In the genomic region with DNA sequence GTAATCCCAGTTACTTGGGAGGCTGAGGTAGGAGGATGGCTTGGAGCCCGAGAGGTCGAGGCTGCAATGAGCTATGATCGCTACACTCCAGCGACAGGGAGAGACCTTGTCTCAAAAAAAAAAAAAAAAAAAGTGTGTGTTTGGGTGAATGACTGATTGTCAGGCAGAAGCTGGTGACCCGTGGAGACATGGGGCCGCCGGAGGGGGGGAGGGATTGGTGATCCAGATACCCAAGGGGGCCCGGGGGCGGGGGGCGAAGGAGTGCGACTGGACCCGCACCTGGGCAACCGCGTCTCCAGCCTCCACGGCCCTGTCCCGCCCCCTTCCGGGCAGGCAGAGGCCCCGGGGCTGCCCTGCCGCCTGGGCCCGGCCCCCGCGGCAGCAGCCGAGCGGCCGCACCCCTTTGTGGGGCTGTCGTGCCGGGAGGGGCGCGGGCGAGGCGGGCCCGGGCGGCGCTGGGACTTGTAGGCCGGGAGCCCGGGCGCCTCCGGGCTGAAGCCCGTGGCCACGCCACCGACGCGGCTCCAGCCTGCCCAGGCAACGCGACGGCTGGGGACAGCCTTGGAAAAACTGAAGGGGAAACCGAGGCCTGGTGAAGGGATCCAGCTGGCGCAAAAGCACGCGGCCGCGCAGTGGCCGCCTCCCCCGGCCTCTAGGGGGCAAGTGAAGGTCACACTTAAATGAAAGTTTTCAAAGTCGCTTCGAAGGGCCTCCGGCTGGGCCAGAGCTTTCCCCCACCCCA, we compare ENCODE assay signal across 1 cellular context.
A peak's percentile ranks its signal among the peaks of the same experiment; 100 is the strongest.
TF ChIP-seq lines count a peak whose summit lies in the region.

No MANE protein-coding gene starts in this region.

TF ChIP-seq in HepG2, 621 proteins besides CTCF, POLR2A, EP300 and RAD21 (continues in another document):
- TF ChIP-seq ZNF230 (CRISPR knock-in tag; IDR thresholded peaks at IDR 0.05) (no peak), ZNF205 (CRISPR knock-in tag; IDR thresholded peaks at IDR 0.05) (no peak), AHR (CRISPR knock-in tag; IDR thresholded peaks at IDR 0.05) (no peak), TBX3 (IDR thresholded peaks at IDR 0.05; ENCODE audit: borderline replicate concordance) (no peak), MAZ (IDR thresholded peaks at IDR 0.05; ENCODE audit: borderline replicate concordance, low read depth, low read length) (0 out of 2 replicates have a peak, but pooled peaks have one; percentile 38), MAZ (CRISPR knock-in tag; IDR thresholded peaks at IDR 0.05; ENCODE audit: low read depth) (no peak), ZNF546 (CRISPR knock-in tag; conservative IDR thresholded peaks at IDR 0.05) (0 out of 2 replicates have a peak, but pooled peaks have one; percentile 52), ZSCAN12 (CRISPR knock-in tag; IDR thresholded peaks at IDR 0.05) (no peak), TFAP4 (IDR thresholded peaks at IDR 0.05; ENCODE audit: borderline replicate concordance, low read depth) (0 out of 2 replicates have a peak, but pooled peaks have one; percentile 6), PHF8 (CRISPR knock-in tag; IDR thresholded peaks at IDR 0.05) (peak; percentile 57; the same call in 1 of the 2 replicates), ZNF382 (CRISPR knock-in tag; IDR thresholded peaks at IDR 0.05; ENCODE audit: borderline replicate concordance) (no peak), TMF1 (CRISPR knock-in tag; IDR thresholded peaks at IDR 0.05; ENCODE audit: low read depth) (no peak), ZNF292 (CRISPR knock-in tag; IDR thresholded peaks at IDR 0.05; ENCODE audit: borderline replicate concordance, low read depth) (no peak), MYPOP (CRISPR knock-in tag; IDR thresholded peaks at IDR 0.05) (peak; percentile 50; the same call in 1 of the 2 replicates), KLF16 (CRISPR knock-in tag; IDR thresholded peaks at IDR 0.05) (0 out of 4 replicates have a peak, but pooled peaks of 1 of the 2 experiments have one; percentile 15), DPF2 (CRISPR knock-in tag; IDR thresholded peaks at IDR 0.05; ENCODE audit: borderline replicate concordance, low read depth) (no peak), TGIF2 (CRISPR knock-in tag; IDR thresholded peaks at IDR 0.05) (peak; percentile 12; the same call in 1 of the 2 replicates), TP53 (CRISPR knock-in tag; conservative IDR thresholded peaks at IDR 0.05) (no peak), SUZ12 (IDR thresholded peaks at IDR 0.05; ENCODE audit: low read depth, low read length) (peak; percentile 34; the same call in 1 of the 2 replicates), TRIM24 (CRISPR knock-in tag; IDR thresholded peaks at IDR 0.05) (no peak), HCFC1 (IDR thresholded peaks at IDR 0.05; ENCODE audit: low read depth, low read length) (peak; percentile 72), NFKB2 (CRISPR knock-in tag; IDR thresholded peaks at IDR 0.05; ENCODE audit: borderline replicate concordance) (no peak), ZNF12 (CRISPR knock-in tag; IDR thresholded peaks at IDR 0.05) (no peak), THAP11 (CRISPR knock-in tag; IDR thresholded peaks at IDR 0.05) (peak; percentile 94), RFXAP (CRISPR knock-in tag; IDR thresholded peaks at IDR 0.05; ENCODE audit: borderline replicate concordance) (peak; percentile 43; the same call in 1 of the 2 replicates), RELA (CRISPR knock-in tag; IDR thresholded peaks at IDR 0.05) (no peak), ZNF543 (CRISPR knock-in tag; IDR thresholded peaks at IDR 0.05) (0 out of 2 replicates have a peak, but pooled peaks have one; percentile 27), NFYC (CRISPR knock-in tag; IDR thresholded peaks at IDR 0.05) (no peak), SIX1 (CRISPR knock-in tag; IDR thresholded peaks at IDR 0.05; ENCODE audit: borderline replicate concordance) (no peak), GATA4 (IDR thresholded peaks at IDR 0.05; ENCODE audit: borderline replicate concordance, low read depth) (no peak), MEIS1 (CRISPR knock-in tag; IDR thresholded peaks at IDR 0.05; ENCODE audit: borderline replicate concordance) (0 out of 2 replicates have a peak, but pooled peaks have one; percentile 16), ZFX (CRISPR knock-in tag; IDR thresholded peaks at IDR 0.05; ENCODE audit: low read depth) (peak; percentile 71), ZGPAT (CRISPR knock-in tag; IDR thresholded peaks at IDR 0.05) (peak; percentile 16; the same call in 1 of the 2 replicates), ZBTB42 (CRISPR knock-in tag; IDR thresholded peaks at IDR 0.05) (no peak), ISX (CRISPR knock-in tag; conservative IDR thresholded peaks at IDR 0.05) (no peak), DMAP1 (CRISPR knock-in tag; IDR thresholded peaks at IDR 0.05) (0 out of 2 replicates have a peak, but pooled peaks have one; percentile 47), ZNF446 (CRISPR knock-in tag; IDR thresholded peaks at IDR 0.05) (peak; percentile 48; the same call in 1 of the 2 replicates), HDAC1 (CRISPR knock-in tag; IDR thresholded peaks at IDR 0.05) (0 out of 2 replicates have a peak, but pooled peaks have one; percentile 3), KLF13 (CRISPR knock-in tag; IDR thresholded peaks at IDR 0.05) (no peak), RAD51 (IDR thresholded peaks at IDR 0.05; ENCODE audit: borderline replicate concordance) (no peak), TAF15 (IDR thresholded peaks at IDR 0.05; ENCODE audit: low read depth, low read length, poor library complexity, severe bottlenecking) (no peak), UBTF (CRISPR knock-in tag; IDR thresholded peaks at IDR 0.05) (peak; percentile 39), SP4 (CRISPR knock-in tag; IDR thresholded peaks at IDR 0.05) (peak; percentile 75; the same call in 1 of the 2 replicates), ZNF768 (CRISPR knock-in tag; IDR thresholded peaks at IDR 0.05) (0 out of 2 replicates have a peak, but pooled peaks have one; percentile 8), GTF3A (CRISPR knock-in tag; conservative IDR thresholded peaks at IDR 0.05) (no peak), POLR2G (IDR thresholded peaks at IDR 0.05; ENCODE audit: low read depth, low read length) (peak; percentile 74), ZNF558 (CRISPR knock-in tag; IDR thresholded peaks at IDR 0.05; ENCODE audit: borderline replicate concordance) (no peak)
- TF ChIP-seq, protein P1, sequence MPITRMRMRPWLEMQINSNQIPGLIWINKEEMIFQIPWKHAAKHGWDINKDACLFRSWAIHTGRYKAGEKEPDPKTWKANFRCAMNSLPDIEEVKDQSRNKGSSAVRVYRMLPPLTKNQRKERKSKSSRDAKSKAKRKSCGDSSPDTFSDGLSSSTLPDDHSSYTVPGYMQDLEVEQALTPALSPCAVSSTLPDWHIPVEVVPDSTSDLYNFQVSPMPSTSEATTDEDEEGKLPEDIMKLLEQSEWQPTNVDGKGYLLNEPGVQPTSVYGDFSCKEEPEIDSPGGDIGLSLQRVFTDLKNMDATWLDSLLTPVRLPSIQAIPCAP (CRISPR knock-in tag; IDR thresholded peaks at IDR 0.05; ENCODE audit: low read depth) = no peak
- TF ChIP-seq, protein P2, sequence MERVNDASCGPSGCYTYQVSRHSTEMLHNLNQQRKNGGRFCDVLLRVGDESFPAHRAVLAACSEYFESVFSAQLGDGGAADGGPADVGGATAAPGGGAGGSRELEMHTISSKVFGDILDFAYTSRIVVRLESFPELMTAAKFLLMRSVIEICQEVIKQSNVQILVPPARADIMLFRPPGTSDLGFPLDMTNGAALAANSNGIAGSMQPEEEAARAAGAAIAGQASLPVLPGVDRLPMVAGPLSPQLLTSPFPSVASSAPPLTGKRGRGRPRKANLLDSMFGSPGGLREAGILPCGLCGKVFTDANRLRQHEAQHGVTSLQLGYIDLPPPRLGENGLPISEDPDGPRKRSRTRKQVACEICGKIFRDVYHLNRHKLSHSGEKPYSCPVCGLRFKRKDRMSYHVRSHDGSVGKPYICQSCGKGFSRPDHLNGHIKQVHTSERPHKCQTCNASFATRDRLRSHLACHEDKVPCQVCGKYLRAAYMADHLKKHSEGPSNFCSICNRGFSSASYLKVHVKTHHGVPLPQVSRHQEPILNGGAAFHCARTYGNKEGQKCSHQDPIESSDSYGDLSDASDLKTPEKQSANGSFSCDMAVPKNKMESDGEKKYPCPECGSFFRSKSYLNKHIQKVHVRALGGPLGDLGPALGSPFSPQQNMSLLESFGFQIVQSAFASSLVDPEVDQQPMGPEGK (CRISPR knock-in tag; IDR thresholded peaks at IDR 0.05) = peak; percentile 86
- TF ChIP-seq, protein P3, sequence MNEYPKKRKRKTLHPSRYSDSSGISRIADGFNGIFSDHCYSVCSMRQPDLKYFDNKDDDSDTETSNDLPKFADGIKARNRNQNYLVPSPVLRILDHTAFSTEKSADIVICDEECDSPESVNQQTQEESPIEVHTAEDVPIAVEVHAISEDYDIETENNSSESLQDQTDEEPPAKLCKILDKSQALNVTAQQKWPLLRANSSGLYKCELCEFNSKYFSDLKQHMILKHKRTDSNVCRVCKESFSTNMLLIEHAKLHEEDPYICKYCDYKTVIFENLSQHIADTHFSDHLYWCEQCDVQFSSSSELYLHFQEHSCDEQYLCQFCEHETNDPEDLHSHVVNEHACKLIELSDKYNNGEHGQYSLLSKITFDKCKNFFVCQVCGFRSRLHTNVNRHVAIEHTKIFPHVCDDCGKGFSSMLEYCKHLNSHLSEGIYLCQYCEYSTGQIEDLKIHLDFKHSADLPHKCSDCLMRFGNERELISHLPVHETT (CRISPR knock-in tag; conservative IDR thresholded peaks at IDR 0.05) = 0 out of 2 replicates have a peak, but pooled peaks have one; percentile 17
- TF ChIP-seq, protein P4, sequence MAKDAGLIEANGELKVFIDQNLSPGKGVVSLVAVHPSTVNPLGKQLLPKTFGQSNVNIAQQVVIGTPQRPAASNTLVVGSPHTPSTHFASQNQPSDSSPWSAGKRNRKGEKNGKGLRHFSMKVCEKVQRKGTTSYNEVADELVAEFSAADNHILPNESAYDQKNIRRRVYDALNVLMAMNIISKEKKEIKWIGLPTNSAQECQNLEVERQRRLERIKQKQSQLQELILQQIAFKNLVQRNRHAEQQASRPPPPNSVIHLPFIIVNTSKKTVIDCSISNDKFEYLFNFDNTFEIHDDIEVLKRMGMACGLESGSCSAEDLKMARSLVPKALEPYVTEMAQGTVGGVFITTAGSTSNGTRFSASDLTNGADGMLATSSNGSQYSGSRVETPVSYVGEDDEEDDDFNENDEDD (CRISPR knock-in tag; IDR thresholded peaks at IDR 0.05; ENCODE audit: borderline replicate concordance) = 0 out of 2 replicates have a peak, but pooled peaks have one; percentile 11
- TF ChIP-seq, protein P5, sequence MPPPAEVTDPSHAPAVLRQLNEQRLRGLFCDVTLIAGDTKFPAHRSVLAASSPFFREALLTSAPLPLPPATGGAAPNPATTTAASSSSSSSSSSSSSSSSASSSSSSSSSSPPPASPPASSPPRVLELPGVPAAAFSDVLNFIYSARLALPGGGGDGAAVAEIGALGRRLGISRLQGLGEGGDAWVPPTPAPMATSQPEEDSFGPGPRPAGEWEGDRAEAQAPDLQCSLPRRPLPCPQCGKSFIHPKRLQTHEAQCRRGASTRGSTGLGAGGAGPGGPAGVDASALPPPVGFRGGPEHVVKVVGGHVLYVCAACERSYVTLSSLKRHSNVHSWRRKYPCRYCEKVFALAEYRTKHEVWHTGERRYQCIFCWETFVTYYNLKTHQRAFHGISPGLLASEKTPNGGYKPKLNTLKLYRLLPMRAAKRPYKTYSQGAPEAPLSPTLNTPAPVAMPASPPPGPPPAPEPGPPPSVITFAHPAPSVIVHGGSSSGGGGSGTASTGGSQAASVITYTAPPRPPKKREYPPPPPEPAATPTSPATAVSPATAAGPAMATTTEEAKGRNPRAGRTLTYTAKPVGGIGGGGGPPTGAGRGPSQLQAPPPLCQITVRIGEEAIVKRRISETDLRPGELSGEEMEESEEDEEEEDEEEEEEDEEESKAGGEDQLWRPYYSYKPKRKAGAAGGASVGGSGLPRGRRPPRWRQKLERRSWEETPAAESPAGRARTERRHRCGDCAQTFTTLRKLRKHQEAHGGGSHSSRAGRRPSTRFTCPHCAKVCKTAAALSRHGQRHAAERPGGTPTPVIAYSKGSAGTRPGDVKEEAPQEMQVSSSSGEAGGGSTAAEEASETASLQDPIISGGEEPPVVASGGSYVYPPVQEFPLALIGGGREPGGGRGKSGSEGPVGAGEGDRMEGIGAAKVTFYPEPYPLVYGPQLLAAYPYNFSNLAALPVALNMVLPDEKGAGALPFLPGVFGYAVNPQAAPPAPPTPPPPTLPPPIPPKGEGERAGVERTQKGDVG (CRISPR knock-in tag; IDR thresholded peaks at IDR 0.05; ENCODE audit: borderline replicate concordance) = no peak
